16 cellular contexts compared by ENCODE assay signal in genomic region chr17:82013341-82013740, GRCh38. TPM values are rescaled to one million over a fixed set of nuclear protein-coding genes. Genes with fewer than 3 reads are reported as not detected.
DNase-seq lines count a peak whose midpoint lies in the region; ATAC-seq, FAIRE-seq and TF ChIP-seq lines count a peak whose summit lies in the region.
"Had no signal": no experiment of that assay in that cellular context is flagged by ENCODE, and none has a peak within 500 bp of the region (broad histone marks: within the 10 kb centered on the region; RNA-seq: fewer than 3 reads in every experiment).

No MANE protein-coding gene starts in this region.

- peaks cover under 1% of the 10 kb centered on the region for H3K27me3 Mint-ChIP-seq in neural crest cell (ENCODE audit: low read depth)
- no peaks in the 10 kb centered on the region for H3K27me3 Mint-ChIP-seq in activated CD4-positive, alpha-beta T cell treated with anti-CD3 and anti-CD28 coated beads, Interleukin-2, amount 10 ng/mL, durations not matched to agents 24 days and 14 days
- H3K27me3 Mint-ChIP-seq: activated naive CD8-positive, alpha-beta T cell treated with anti-CD3 and anti-CD28 coated beads, Interleukin-2, amount 10 ng/mL, durations not matched to agents 7 days and 5 days had no signal

- no peak for FAIRE-seq in urothelium cell line (lab: Jason Lieb, UNC)

- H3K9me3 ChIP-seq in BE2C = no peaks in the 10 kb centered on the region
- H3K9me3 ChIP-seq: tibial artery had no signal

- peak overlapping the region; percentile 81 for H3K4me3 Mint-ChIP-seq in neural crest cell
- no peak overlapping the region for H3K4me3 Mint-ChIP-seq in activated CD4-positive, alpha-beta T cell treated with anti-CD3 and anti-CD28 coated beads, Interleukin-2, amount 10 ng/mL, durations not matched to agents 24 days and 14 days
- H3K4me3 Mint-ChIP-seq: activated naive CD8-positive, alpha-beta T cell treated with anti-CD3 and anti-CD28 coated beads, Interleukin-2, amount 10 ng/mL, durations not matched to agents 7 days and 5 days; GM23338 had no signal

- peak overlapping the region; percentile 19 for H3K27ac Mint-ChIP-seq in neural crest cell (ENCODE audit: unreplicated experiment)
- no peak overlapping the region for H3K27ac Mint-ChIP-seq in activated CD4-positive, alpha-beta T cell treated with anti-CD3 and anti-CD28 coated beads, Interleukin-2, amount 10 ng/mL, durations not matched to agents 24 days and 14 days
- H3K27ac Mint-ChIP-seq: activated naive CD8-positive, alpha-beta T cell treated with anti-CD3 and anti-CD28 coated beads, Interleukin-2, amount 10 ng/mL, durations not matched to agents 7 days and 5 days; GM23338 had no signal

- H3K27me3 ChIP-seq in BE2C = no peaks in the 10 kb centered on the region
- H3K27me3 ChIP-seq: tibial artery had no signal

- DNase-seq in BE2C (peak; percentile 75), Right ventricle myocardium inferior (ENCODE audit: missing footprints) (no peak), neural crest cell (ENCODE audit: low read depth, low spot score) (no peak), urothelium cell line (ENCODE audit: low spot score) (no peak)
- DNase-seq in activated CD4-positive, alpha-beta T cell treated with anti-CD3 and anti-CD28 coated beads, Interleukin-2, amount 10 ng/mL, durations not matched to agents 24 days and 14 days = no peak
- no peak for DNase-seq in central memory CD4-positive, alpha-beta T cell
- DNase-seq: activated naive CD8-positive, alpha-beta T cell treated with anti-CD3 and anti-CD28 coated beads, Interleukin-2, amount 10 ng/mL, durations not matched to agents 7 days and 5 days; activated T-cell treated with anti-CD3 and anti-CD28 coated beads, Interleukin-2, amount 50 U/mL, for 1 hour; foreskin melanocyte; left colon; NCI-H2081; occipital lobe; tibial artery had no signal

- no peaks in the 10 kb centered on the region for H3K9me3 Mint-ChIP-seq in neural crest cell
- H3K9me3 Mint-ChIP-seq in activated CD4-positive, alpha-beta T cell treated with anti-CD3 and anti-CD28 coated beads, Interleukin-2, amount 10 ng/mL, durations not matched to agents 24 days and 14 days = no peaks in the 10 kb centered on the region
- H3K9me3 Mint-ChIP-seq: activated naive CD8-positive, alpha-beta T cell treated with anti-CD3 and anti-CD28 coated beads, Interleukin-2, amount 10 ng/mL, durations not matched to agents 7 days and 5 days; GM23338 had no signal

- H3K4me1 Mint-ChIP-seq in neural crest cell = peaks cover 7% of the 10 kb centered on the region
- H3K4me1 Mint-ChIP-seq in activated CD4-positive, alpha-beta T cell treated with anti-CD3 and anti-CD28 coated beads, Interleukin-2, amount 10 ng/mL, durations not matched to agents 24 days and 14 days = no peaks in the 10 kb centered on the region
- H3K4me1 Mint-ChIP-seq: GM23338 had no signal

- TF ChIP-seq CTCF in BE2C (IDR thresholded peaks at IDR 0.05; ENCODE audit: low read depth, low read length) (no peak), neural crest cell (conservative IDR thresholded peaks at IDR 0.05) (no peak)

- intact Hi-C loops in Right ventricle myocardium inferior (cut with DNase I) = loop anchor here (2.0 to 5.0 kb wide), 2 partner anchors 21 to 36 kb away; partner anchors contain the start of gene ASPSCR1
- intact Hi-C loops in activated CD4-positive, alpha-beta T cell treated with anti-CD3 and anti-CD28 coated beads, Interleukin-2, amount 10 ng/mL, durations not matched to agents 24 days and 14 days (cut with micrococcal nuclease) = no loop called here

- 0 out of 3 replicates have a peak, but pooled peaks have one; percentile 1 for ATAC-seq in SK-N-SH treated with all-trans-retinoic acid at 6 μM for 48 hours
- ATAC-seq in Right ventricle myocardium inferior = peak; percentile 50
- no peak for ATAC-seq in GM19452 (IDR thresholded peaks at IDR 0.05; ENCODE audit: unreplicated experiment)
- ATAC-seq: GM23338, left colon had no signal

- no peaks in the 10 kb centered on the region for H3K36me3 Mint-ChIP-seq in neural crest cell (ENCODE audit: low read depth)
- peaks cover under 1% of the 10 kb centered on the region for H3K36me3 Mint-ChIP-seq in activated CD4-positive, alpha-beta T cell treated with anti-CD3 and anti-CD28 coated beads, Interleukin-2, amount 10 ng/mL, durations not matched to agents 24 days and 14 days (ENCODE audit: low read depth)
- H3K36me3 Mint-ChIP-seq: activated naive CD8-positive, alpha-beta T cell treated with anti-CD3 and anti-CD28 coated beads, Interleukin-2, amount 10 ng/mL, durations not matched to agents 7 days and 5 days had no signal

- peaks cover 5% of the 10 kb centered on the region for H3K36me3 ChIP-seq in BE2C

- peaks cover 23% of the 10 kb centered on the region for H3K4me1 ChIP-seq in BE2C

- H3K4me3 ChIP-seq in BE2C (ENCODE audit: low read depth, low read length) = no peak overlapping the region
- H3K4me3 ChIP-seq: GM23338, tibial artery had no signal

TF ChIP-seq in SK-N-SH treated with all-trans-retinoic acid at 6 μM for 48 hours, 23 proteins besides CTCF, POLR2A, EP300 and RAD21:
- no peak for TF ChIP-seq CREB5 (CRISPR knock-in tag; IDR thresholded peaks at IDR 0.05; ENCODE audit: low read depth)
TF ChIP-seq in SK-N-SH treated with all-trans-retinoic acid at 6 μM for 48 hours: peak in this region for 0.

RNA-seq across cellular contexts. Expression of gene CENPX, which starts 9.3 kb away (rescaled TPM):
- polyA plus RNA-seq in BE2C (2012; ENCODE audit: insufficient read depth, insufficient read length, low read depth) = 262 TPM
- total RNA-seq in Right ventricle myocardium inferior (30.5 TPM), neural crest cell (129 and 135 TPM in 2 replicates)
- total RNA-seq in activated CD4-positive, alpha-beta T cell treated with anti-CD3 and anti-CD28 coated beads, Interleukin-2, amount 10 ng/mL, durations not matched to agents 24 days and 14 days = 116 and 123 TPM in 2 replicates

RNA-seq across cellular contexts. Expression of gene LRRC45, which starts 9.8 kb away (rescaled TPM):
- 12.0 TPM for polyA plus RNA-seq in BE2C (2012; ENCODE audit: insufficient read depth, insufficient read length, low read depth)
- total RNA-seq in Right ventricle myocardium inferior (5.3 TPM), neural crest cell (55.7 and 63.5 TPM in 2 replicates)
- total RNA-seq in activated CD4-positive, alpha-beta T cell treated with anti-CD3 and anti-CD28 coated beads, Interleukin-2, amount 10 ng/mL, durations not matched to agents 24 days and 14 days = 39.0 and 40.6 TPM in 2 replicates

RNA-seq across cellular contexts. Expression of gene RAC3, which starts 18.1 kb away (rescaled TPM):
- 65.3 TPM for polyA plus RNA-seq in BE2C (2012; ENCODE audit: insufficient read depth, insufficient read length, low read depth)
- total RNA-seq in Right ventricle myocardium inferior = 2.2 TPM
- 73.6 and 75.0 TPM in 2 replicates for total RNA-seq in neural crest cell
- total RNA-seq in activated CD4-positive, alpha-beta T cell treated with anti-CD3 and anti-CD28 coated beads, Interleukin-2, amount 10 ng/mL, durations not matched to agents 24 days and 14 days = 11.5 and 12.1 TPM in 2 replicates

RNA-seq across cellular contexts. Expression of gene DCXR, which starts 24.2 kb away (rescaled TPM):
- polyA plus RNA-seq in BE2C (2012; ENCODE audit: insufficient read depth, insufficient read length, low read depth) = 335 TPM
- total RNA-seq in Right ventricle myocardium inferior (175 TPM), neural crest cell (198 and 199 TPM in 2 replicates)
- total RNA-seq in activated CD4-positive, alpha-beta T cell treated with anti-CD3 and anti-CD28 coated beads, Interleukin-2, amount 10 ng/mL, durations not matched to agents 24 days and 14 days = 128 TPM in 2 replicates

RNA-seq across cellular contexts. Expression of gene ASPSCR1, which starts 35.9 kb away (rescaled TPM):
- 69.7 TPM for polyA plus RNA-seq in BE2C (2012; ENCODE audit: insufficient read depth, insufficient read length, low read depth)
- total RNA-seq in Right ventricle myocardium inferior (25.5 TPM), neural crest cell (50.0 and 51.9 TPM in 2 replicates)
- 35.1 and 37.3 TPM in 2 replicates for total RNA-seq in activated CD4-positive, alpha-beta T cell treated with anti-CD3 and anti-CD28 coated beads, Interleukin-2, amount 10 ng/mL, durations not matched to agents 24 days and 14 days
